In the genomic region with DNA sequence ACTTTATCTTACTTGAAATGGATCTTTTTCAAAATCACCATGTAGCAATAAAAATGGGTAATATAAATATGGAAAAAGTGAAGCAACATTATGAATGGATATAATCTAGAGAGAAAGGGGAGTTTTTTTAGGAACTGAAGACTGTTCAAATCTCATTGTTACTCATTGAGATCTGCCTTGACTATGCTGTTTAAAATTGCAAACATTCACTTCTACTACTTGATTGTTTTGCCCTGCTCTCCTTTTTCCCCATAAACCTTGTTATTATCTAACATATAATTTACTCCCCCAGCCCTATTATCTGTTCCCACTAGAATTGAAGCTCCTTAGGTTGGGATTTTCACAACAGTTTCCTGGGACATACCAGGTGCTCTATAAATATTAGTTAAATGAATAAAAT, we compare ENCODE assay signal across 19 cellular contexts. TPM values are rescaled to one million over a fixed set of nuclear protein-coding genes. Genes with fewer than 3 reads are reported as not detected.
A peak's percentile ranks its signal among the peaks of the same experiment; 100 is the strongest.
DNase-seq lines count a peak whose midpoint lies in the region; ATAC-seq, FAIRE-seq and TF ChIP-seq lines count a peak whose summit lies in the region.
"Had no signal": no experiment of that assay in that cellular context is flagged by ENCODE, and none has a peak within 500 bp of the region (broad histone marks: within the 10 kb centered on the region; RNA-seq: fewer than 3 reads in every experiment).

No MANE protein-coding gene starts in this region.

- TF ChIP-seq POLR2A in GM12891 (IDR thresholded peaks at IDR 0.05; ENCODE audit: low read depth, low read length) = no peak

- H3K36me3 Mint-ChIP-seq in activated CD4-positive, alpha-beta T cell treated with anti-CD3 and anti-CD28 coated beads, Interleukin-2, amount 10 ng/mL, durations not matched to agents 24 days and 14 days (ENCODE audit: low read depth) = peaks cover 23% of the 10 kb centered on the region
- H3K36me3 Mint-ChIP-seq in activated T-helper 2 cell treated with anti-CD3 and anti-CD28 coated beads, Interferon-gamma antibody, Interleukin-2, Interleukin-4, amounts not matched to agents 10 μg/mL and 5 μg/mL and 100 μg/mL, durations not matched to agents 14 hours and 24 hours and 36 hours (ENCODE audit: low read depth) = peaks cover 28% of the 10 kb centered on the region
- H3K36me3 Mint-ChIP-seq: CD14-positive monocyte had no signal

- intact Hi-C loops in activated CD4-positive, alpha-beta T cell treated with anti-CD3 and anti-CD28 coated beads, Interleukin-2, amount 10 ng/mL, durations not matched to agents 24 days and 14 days (cut with micrococcal nuclease) = loop anchor here (5.0 kb wide), 1 partner anchor 160 kb away; no protein-coding TSS in a partner anchor
- intact Hi-C loops in activated T-helper 2 cell treated with anti-CD3 and anti-CD28 coated beads, Interferon-gamma antibody, Interleukin-2, Interleukin-4, amounts not matched to agents 10 μg/mL and 5 μg/mL and 100 μg/mL, durations not matched to agents 14 hours and 24 hours and 36 hours (cut with micrococcal nuclease) = no loop called here

- peak overlapping the region; percentile 22 for H3K4me3 Mint-ChIP-seq in activated CD4-positive, alpha-beta T cell treated with anti-CD3 and anti-CD28 coated beads, Interleukin-2, amount 10 ng/mL, durations not matched to agents 24 days and 14 days
- H3K4me3 Mint-ChIP-seq in activated T-helper 2 cell treated with anti-CD3 and anti-CD28 coated beads, Interferon-gamma antibody, Interleukin-2, Interleukin-4, amounts not matched to agents 10 μg/mL and 5 μg/mL and 100 μg/mL, durations not matched to agents 14 hours and 24 hours and 36 hours (ENCODE audit: low read depth) = no peak overlapping the region
- H3K4me3 Mint-ChIP-seq: CD14-positive monocyte had no signal

- no peak for FAIRE-seq in GM12891 (lab: Jason Lieb, UNC)
- FAIRE-seq: HepG2 had no signal

- H3K27me3 Mint-ChIP-seq in activated CD4-positive, alpha-beta T cell treated with anti-CD3 and anti-CD28 coated beads, Interleukin-2, amount 10 ng/mL, durations not matched to agents 24 days and 14 days = no peaks in the 10 kb centered on the region
- H3K27me3 Mint-ChIP-seq in activated T-helper 2 cell treated with anti-CD3 and anti-CD28 coated beads, Interferon-gamma antibody, Interleukin-2, Interleukin-4, amounts not matched to agents 10 μg/mL and 5 μg/mL and 100 μg/mL, durations not matched to agents 14 hours and 24 hours and 36 hours (ENCODE audit: low read depth) = no peaks in the 10 kb centered on the region

- peak overlapping the region; percentile 25 for H3K27ac Mint-ChIP-seq in activated CD4-positive, alpha-beta T cell treated with anti-CD3 and anti-CD28 coated beads, Interleukin-2, amount 10 ng/mL, durations not matched to agents 24 days and 14 days
- peak overlapping the region; percentile 6 for H3K27ac Mint-ChIP-seq in activated T-helper 2 cell treated with anti-CD3 and anti-CD28 coated beads, Interferon-gamma antibody, Interleukin-2, Interleukin-4, amounts not matched to agents 10 μg/mL and 5 μg/mL and 100 μg/mL, durations not matched to agents 14 hours and 24 hours and 36 hours
- H3K27ac Mint-ChIP-seq: CD14-positive monocyte had no signal

- H3K4me1 Mint-ChIP-seq in activated CD4-positive, alpha-beta T cell treated with anti-CD3 and anti-CD28 coated beads, Interleukin-2, amount 10 ng/mL, durations not matched to agents 24 days and 14 days = peaks cover 51% of the 10 kb centered on the region
- peaks cover 54% of the 10 kb centered on the region for H3K4me1 Mint-ChIP-seq in activated T-helper 2 cell treated with anti-CD3 and anti-CD28 coated beads, Interferon-gamma antibody, Interleukin-2, Interleukin-4, amounts not matched to agents 10 μg/mL and 5 μg/mL and 100 μg/mL, durations not matched to agents 14 hours and 24 hours and 36 hours (ENCODE audit: low read depth)

- peaks cover 12% of the 10 kb centered on the region for H3K9me3 Mint-ChIP-seq in activated CD4-positive, alpha-beta T cell treated with anti-CD3 and anti-CD28 coated beads, Interleukin-2, amount 10 ng/mL, durations not matched to agents 24 days and 14 days
- H3K9me3 Mint-ChIP-seq in activated T-helper 2 cell treated with anti-CD3 and anti-CD28 coated beads, Interferon-gamma antibody, Interleukin-2, Interleukin-4, amounts not matched to agents 10 μg/mL and 5 μg/mL and 100 μg/mL, durations not matched to agents 14 hours and 24 hours and 36 hours = peaks cover 14% of the 10 kb centered on the region

- no peak for DNase-seq in activated CD4-positive, alpha-beta T cell treated with anti-CD3 and anti-CD28 coated beads, Interleukin-2, amount 10 ng/mL, durations not matched to agents 24 days and 14 days
- no peak for DNase-seq in activated CD4-positive, alpha-beta T cell treated with anti-CD3 and anti-CD28 coated beads, Interleukin-2, amount 50 U/mL, for 48 hours
- DNase-seq in GM12891 (ENCODE audit: insufficient read length, low spot score) (no peak), NCI-H2227 (lab: John Stamatoyannopoulos, UW; ENCODE audit: unreplicated experiment) (peak; percentile 77), inferior parietal cortex (ENCODE audit: extremely low spot score) (no peak), D341Med (ENCODE audit: low spot score) (no peak)
- DNase-seq in activated T-helper 2 cell treated with anti-CD3 and anti-CD28 coated beads, Interferon-gamma antibody, Interleukin-2, Interleukin-4, amounts not matched to agents 10 μg/mL and 5 μg/mL and 100 μg/mL, durations not matched to agents 14 hours and 24 hours and 36 hours (ENCODE audit: low spot score) = no peak
- DNase-seq: 8988T, DND-41, GM23248, KBM-7, NCI-H1694 treated with DMSO at 0.1 percent for 48 hours, NCI-H524, Peyer's patch had no signal

- ATAC-seq in HG02642 (IDR thresholded peaks at IDR 0.05; ENCODE audit: poor library complexity, unreplicated experiment) = no peak
- ATAC-seq: HCT116, HepG2, Right ventricle myocardium inferior had no signal

TF ChIP-seq in GM12891, 5 proteins besides CTCF, POLR2A, EP300 and RAD21:
- TF ChIP-seq SPI1 (IDR thresholded peaks at IDR 0.05; ENCODE audit: low read depth, low read length) (peak; percentile 55), POLR2AphosphoS5 (IDR thresholded peaks at IDR 0.05; ENCODE audit: low read depth, low read length) (no peak)

RNA-seq across cellular contexts. Expression of a gene that starts 22.0 kb away (rescaled TPM):
- total RNA-seq in activated CD4-positive, alpha-beta T cell treated with anti-CD3 and anti-CD28 coated beads, Interleukin-2, amount 10 ng/mL, durations not matched to agents 24 days and 14 days = 72.2 and 73.3 TPM in 2 replicates
- 20.7 TPM for polyA plus RNA-seq in GM12891 (2012; ENCODE audit: low read depth, missing spikeins)
- total RNA-seq in activated T-helper 2 cell treated with anti-CD3 and anti-CD28 coated beads, Interferon-gamma antibody, Interleukin-2, Interleukin-4, amounts not matched to agents 10 μg/mL and 5 μg/mL and 100 μg/mL, durations not matched to agents 14 hours and 24 hours and 36 hours = 48.0 and 59.9 TPM in 2 replicates
